ENCODE assay signal across 1 cellular context in the genomic region with DNA sequence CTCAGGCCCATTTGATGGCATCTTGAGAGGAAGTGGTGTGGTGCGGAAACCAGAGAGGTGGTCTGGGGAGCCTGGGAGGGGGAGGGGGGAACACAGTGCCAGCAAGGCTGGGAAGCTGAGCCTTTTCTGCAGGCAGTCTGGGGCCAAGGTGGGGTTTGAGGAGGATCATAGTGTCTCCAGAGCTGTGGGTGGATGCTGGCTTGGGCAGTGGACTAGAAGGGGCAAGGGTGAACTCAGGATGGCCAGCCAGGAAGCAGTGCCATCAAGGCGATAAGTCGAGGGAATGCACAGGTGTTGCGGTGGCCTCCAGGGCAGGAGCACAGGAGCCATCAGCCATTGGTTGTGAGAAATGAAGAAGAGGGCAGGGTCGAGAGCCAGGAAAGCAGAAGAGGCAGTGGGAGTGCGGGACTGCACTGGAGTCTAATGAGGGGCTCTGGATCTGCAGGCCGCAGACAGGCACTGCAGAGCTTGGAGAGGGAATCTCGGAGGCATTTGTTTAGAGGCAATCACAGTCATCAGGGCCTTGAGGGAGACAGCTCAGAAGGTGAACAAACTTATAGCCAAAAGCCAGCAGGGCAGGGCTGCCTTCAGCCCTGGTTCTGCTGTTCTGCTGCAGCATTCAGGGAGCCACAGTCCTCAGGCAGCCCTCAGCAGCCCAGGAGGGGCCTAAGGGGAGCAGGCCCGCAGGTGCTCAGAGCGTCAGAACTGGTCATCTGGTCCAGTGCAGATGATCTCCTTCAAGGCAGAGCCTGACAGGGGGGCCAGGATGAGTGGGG.
TF ChIP-seq lines count a peak whose summit lies in the region.

No MANE protein-coding gene starts in this region.

TF ChIP-seq in H1, 55 proteins besides CTCF, POLR2A, EP300 and RAD21:
- no peak for TF ChIP-seq BRCA1 (IDR thresholded peaks at IDR 0.05; ENCODE audit: low read depth, low read length)
